ENCODE assay signal across 8 cellular contexts in the genomic region with DNA sequence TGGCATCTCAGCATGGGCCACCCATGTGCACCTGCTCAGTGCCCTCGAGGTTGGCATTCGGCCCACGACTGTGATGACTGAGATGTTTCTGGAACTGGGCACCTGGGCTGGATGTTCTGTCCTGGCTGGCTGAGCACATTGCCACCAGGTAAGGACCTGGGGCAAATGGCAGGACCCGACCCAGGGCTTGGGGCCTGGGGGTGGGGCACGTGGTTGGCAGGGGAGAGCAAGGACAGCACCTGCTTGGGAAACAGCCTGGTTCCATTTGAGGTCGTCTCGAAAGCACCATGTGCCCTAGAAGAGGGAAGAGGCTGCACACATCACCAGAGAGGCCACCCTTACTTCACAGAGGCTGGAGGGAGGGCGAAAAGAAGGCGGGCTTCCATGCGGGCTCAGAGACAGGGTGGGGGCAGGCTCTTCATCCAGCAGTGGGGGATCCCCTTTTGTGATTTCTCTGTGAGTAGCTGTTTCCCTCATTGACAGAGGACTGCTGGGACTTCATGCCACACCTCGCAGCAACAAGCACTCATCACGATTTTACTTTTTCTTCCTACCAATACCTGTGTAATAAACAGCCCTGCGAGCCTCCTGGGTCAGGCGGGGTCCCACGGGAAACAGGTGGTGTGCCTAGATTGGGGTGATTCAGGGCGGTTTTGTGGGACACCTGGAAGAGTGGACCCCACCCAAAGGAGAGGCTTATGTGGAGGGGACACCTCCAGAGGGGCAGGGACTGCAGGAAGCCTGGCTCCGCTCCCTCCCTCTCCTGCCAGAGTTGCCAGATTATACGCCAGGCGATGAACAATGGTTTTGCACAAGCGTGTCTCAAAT. TPM values are rescaled to one million over a fixed set of nuclear protein-coding genes. Genes with fewer than 3 reads are reported as not detected.
DNase-seq lines count a peak whose midpoint lies in the region; ATAC-seq and TF ChIP-seq lines count a peak whose summit lies in the region.

No MANE protein-coding gene starts in this region.

- no peaks in the 10 kb centered on the region for H3K9me3 ChIP-seq in gastroesophageal sphincter
- no peaks in the 10 kb centered on the region for H3K9me3 ChIP-seq in subcutaneous abdominal adipose tissue (ENCODE audit: control insufficient read depth in 5 of 5, low read length in 5 of 5)

- TF ChIP-seq CTCF in VCaP (conservative IDR thresholded peaks at IDR 0.05), result no peak
- TF ChIP-seq CTCF in gastroesophageal sphincter (IDR thresholded peaks at IDR 0.05), result no peak
- TF ChIP-seq CTCF in lower leg skin (IDR thresholded peaks at IDR 0.05), result no peak

- peak; percentile 73 for DNase-seq in activated effector memory CD4-positive, alpha-beta T cell treated with anti-CD3 and anti-CD28 coated beads, Interleukin-2, amount 50 U/mL, for 16 hours
- DNase-seq in activated effector memory CD4-positive, alpha-beta T cell treated with Interleukin-2 at 50 U/mL for 16 hours, result no peak
- DNase-seq in epidermal melanocyte (ENCODE audit: insufficient read length, low spot score), result no peak
- DNase-seq in lower leg skin (ENCODE audit: low spot score in 2 of 2), result no peak
- DNase-seq in DMS 273 (lab: John Stamatoyannopoulos, UW; ENCODE audit: unreplicated experiment), result no peak

- peak overlapping the region; percentile 36 for H3K27ac ChIP-seq in VCaP
- H3K27ac ChIP-seq in gastroesophageal sphincter, result peak overlapping the region in 3 of 4 donors; percentile 40 to 74 (median 68)
- peak overlapping the region; percentile 37 for H3K27ac ChIP-seq in subcutaneous abdominal adipose tissue (ENCODE audit: low read depth, low read length)

- TF ChIP-seq POLR2A in gastroesophageal sphincter (IDR thresholded peaks at IDR 0.05), result no peak
- no peak for TF ChIP-seq POLR2A in lower leg skin (IDR thresholded peaks at IDR 0.05)

- ATAC-seq in gastroesophageal sphincter, result no peak

- peak overlapping the region in 1 of 5 donors; percentile 3 for H3K9ac ChIP-seq in subcutaneous abdominal adipose tissue (ENCODE audit: low read length in 5 of 5)

- peaks cover 0 to 5% (median 0%) of the 10 kb centered on the region in 3 donors for H3K4me1 ChIP-seq in gastroesophageal sphincter
- H3K4me1 ChIP-seq in subcutaneous abdominal adipose tissue (ENCODE audit: control insufficient read depth in 5 of 5, insufficient read depth in 5 of 5, low read length in 5 of 5), result peaks cover 0 to 34% (median 9%) of the 10 kb centered on the region in 5 donors

- no peak for TF ChIP-seq EP300 in gastroesophageal sphincter (IDR thresholded peaks at IDR 0.05)

- intact Hi-C loops in lower leg skin (cut with DNase I; ENCODE audit: low total_unique reads), result no loop called here

- H3K27me3 ChIP-seq in gastroesophageal sphincter, result no peaks in the 10 kb centered on the region
- peaks cover 0 to 27% (median 14%) of the 10 kb centered on the region in 5 donors for H3K27me3 ChIP-seq in subcutaneous abdominal adipose tissue (ENCODE audit: control insufficient read depth in 5 of 5, insufficient read depth in 4 of 5, low read length in 5 of 5)

- no peaks in the 10 kb centered on the region for H3K36me3 ChIP-seq in gastroesophageal sphincter
- peaks cover 0 to 12% (median 3%) of the 10 kb centered on the region in 5 donors for H3K36me3 ChIP-seq in subcutaneous abdominal adipose tissue (ENCODE audit: control insufficient read depth in 5 of 5, insufficient read depth in 5 of 5, low read length in 5 of 5)

- 67 to 80% methylated on average over 3 of the region's 20 CpGs for WGBS in gastroesophageal sphincter (ENCODE audit: low coverage in 1 of 2), 2 donors
- WGBS in lower leg skin, 2 donors, result 51 to 64% methylated on average over 14 to 17 of the region's 20 CpGs

- no peak overlapping the region for H3K4me3 ChIP-seq in gastroesophageal sphincter
- H3K4me3 ChIP-seq in subcutaneous abdominal adipose tissue (ENCODE audit: low read depth in 1 of 5, low read length in 5 of 5), result no peak overlapping the region
- no peak overlapping the region for H3K4me3 ChIP-seq in lower leg skin (ENCODE audit: low read depth, poor library complexity, severe bottlenecking)

RNA-seq across cellular contexts. Expression of a gene that starts 12.0 kb away (rescaled TPM):
- 1 to 10 TPM; 1.5 to 9.5 (median 5.4) TPM for total RNA-seq in gastroesophageal sphincter
- 10 to 100 TPM; 10.1 to 21.6 (median 14.4) TPM for total RNA-seq in lower leg skin

RNA-seq across cellular contexts. Expression of a gene that starts 12.9 kb away (rescaled TPM):
- total RNA-seq in gastroesophageal sphincter, result 10 to 100 TPM; 32.9 to 94.4 (median 43.1) TPM
- 10 to 100 TPM; 32.6 to 51.6 (median 40.9) TPM for total RNA-seq in lower leg skin

RNA-seq across cellular contexts. Expression of a gene that starts 35.1 kb away (rescaled TPM):
- total RNA-seq in gastroesophageal sphincter (10 to 100 TPM; 33.0 to 84.7 (median 41.6) TPM), lower leg skin (10 to 100 TPM; 57.5 to 67.4 (median 60.6) TPM)

RNA-seq across cellular contexts. Expression of a gene that starts 40.1 kb away (rescaled TPM):
- total RNA-seq in gastroesophageal sphincter (10 to 100 TPM in 3 of 4 donors, 1 to 10 TPM in 1; 8.1 to 15.0 (median 12.5) TPM), lower leg skin (10 to 100 TPM in 1 of 4 donors, 1 to 10 TPM in 2, under 1 TPM in 1; 0.76 to 11.8 (median 4.2) TPM)

RNA-seq across cellular contexts. Expression of a gene that starts 49.7 kb away (rescaled TPM):
- total RNA-seq in gastroesophageal sphincter (100 to 1,000 TPM in 1 of 4 donors, 10 to 100 TPM in 3; 68.3 to 103 (median 89.2) TPM), lower leg skin (10 to 100 TPM; 32.6 to 70.9 (median 51.1) TPM)
